8 cellular contexts compared by ENCODE assay signal in genomic region chr6:33694401-33694931, GRCh38. TPM values are rescaled to one million over a fixed set of nuclear protein-coding genes. Genes with fewer than 3 reads are reported as not detected.
DNase-seq lines count a peak whose midpoint lies in the region; TF ChIP-seq lines count a peak whose summit lies in the region.

No MANE protein-coding gene starts in this region.

- no peaks in the 10 kb centered on the region for H3K9me3 ChIP-seq in cardiac muscle cell (ENCODE audit: low read depth)

- no peak for TF ChIP-seq CTCF in AG10803 (conservative IDR thresholded peaks at IDR 0.05; ENCODE audit: low read length)
- no peak for TF ChIP-seq CTCF in cardiac muscle cell (IDR thresholded peaks at IDR 0.05; ENCODE audit: low read depth, low read length)

- DNase-seq in AG10803 (ENCODE audit: low read depth) (peak; percentile 69), RPMI7951 (ENCODE audit: low read depth) (peak; percentile 98), cardiac muscle cell (ENCODE audit: low read depth in 1 of 2, low spot score in 1 of 2) (peak; percentile 30 to 46), HCEC 1CT (no peak), HK-2 (ENCODE audit: unreplicated experiment) (no peak), inferior parietal cortex (ENCODE audit: extremely low spot score) (no peak)
- DNase-seq in activated effector memory CD4-positive, alpha-beta T cell treated with anti-CD3 and anti-CD28 coated beads, Interleukin-2, amount 50 U/mL, for 16 hours, result peak; percentile 90
- DNase-seq in stimulated activated CD4-positive, alpha-beta T cell treated with anti-CD3 and anti-CD28 coated beads, TNF-alpha, amount 100 ng/mL, for 48 hours (ENCODE audit: low read depth in 3 of 3), result peak; percentile 53 to 71 (median 58)

- H3K4me3 ChIP-seq in AG10803 (ENCODE audit: low read length), result no peak overlapping the region
- no peak overlapping the region for H3K4me3 ChIP-seq in cardiac muscle cell

- peaks cover 51% of the 10 kb centered on the region for H3K4me1 ChIP-seq in cardiac muscle cell (ENCODE audit: low read depth)

- no peaks in the 10 kb centered on the region for H3K27me3 ChIP-seq in cardiac muscle cell

- H3K36me3 ChIP-seq in cardiac muscle cell, result no peaks in the 10 kb centered on the region

- H3K27ac ChIP-seq in cardiac muscle cell, result peak overlapping the region; percentile 91

RNA-seq across cellular contexts. Expression of gene UQCC2, which starts 17.0 kb away (rescaled TPM):
- 58.2 and 66.4 TPM in 2 replicates for total RNA-seq in RPMI7951 (2014; rRNA removed; shearing (Covaris generic))
- 35.7 and 40.1 TPM in 2 replicates for total RNA-seq in cardiac muscle cell
- 216 and 232 TPM in 2 replicates for polyA plus RNA-seq in cardiac muscle cell

RNA-seq across cellular contexts. Expression of gene IP6K3, which starts 52.2 kb away (rescaled TPM):
- 0.36 and 1.1 TPM in 2 replicates for total RNA-seq in RPMI7951 (2014; rRNA removed; shearing (Covaris generic))
- 3.9 and 5.0 TPM in 2 replicates for total RNA-seq in cardiac muscle cell
- 2.9 TPM in 2 replicates for polyA plus RNA-seq in cardiac muscle cell

Comparison
In these comparisons a context has a peak if more than half of its experiments do, and no peak if none do; other contexts are left out.
1. DNase-seq: peak in AG10803 (single experiment), RPMI7951 (single experiment), activated effector memory CD4-positive, alpha-beta T cell treated with anti-CD3 and anti-CD28 coated beads, Interleukin-2, amount 50 U/mL, for 16 hours (single experiment), cardiac muscle cell (2 of 2) and stimulated activated CD4-positive, alpha-beta T cell treated with anti-CD3 and anti-CD28 coated beads, TNF-alpha, amount 100 ng/mL, for 48 hours (3 of 3); none in HCEC 1CT (single experiment), HK-2 (single experiment) and inferior parietal cortex (single experiment).